In the genomic region with DNA sequence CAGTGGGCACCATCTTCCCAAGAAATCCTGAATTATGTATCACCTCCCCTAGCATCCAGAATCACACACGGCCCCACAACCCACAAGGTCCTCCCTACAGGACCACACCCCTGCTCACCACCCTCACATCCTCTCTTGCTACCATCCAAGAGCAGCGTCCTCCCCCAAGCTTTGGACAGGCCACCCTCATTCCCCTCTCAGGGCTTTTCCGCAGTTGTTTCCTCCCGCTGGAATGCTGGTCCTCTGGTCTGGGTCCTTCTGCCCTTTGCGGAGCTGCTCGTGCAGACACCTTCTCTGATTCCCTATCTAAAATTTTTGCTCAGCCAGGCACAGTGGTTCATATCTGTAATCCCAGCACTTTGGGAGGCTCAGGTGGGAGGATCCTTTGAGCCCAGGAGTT, we compare ENCODE assay signal across 22 cellular contexts. TPM values are rescaled to one million over a fixed set of nuclear protein-coding genes. Genes with fewer than 3 reads are reported as not detected.
DNase-seq lines count a peak whose midpoint lies in the region; ATAC-seq and TF ChIP-seq lines count a peak whose summit lies in the region.
"Had no signal": no experiment of that assay in that cellular context is flagged by ENCODE, and none has a peak within 500 bp of the region (broad histone marks: within the 10 kb centered on the region; RNA-seq: fewer than 3 reads in every experiment).

No MANE protein-coding gene starts in this region.

- no peaks in the 10 kb centered on the region for H3K36me3 Mint-ChIP-seq in natural killer cell treated with Interleukin-12 subunit alpha and Interleukin-12 subunit beta and Interleukin-15 and Interleukin-18, amount 100 ng/mL, for 72 hours
- no peaks in the 10 kb centered on the region for H3K36me3 Mint-ChIP-seq in natural killer cell
- no peaks in the 10 kb centered on the region for H3K36me3 Mint-ChIP-seq in neural progenitor cell
- H3K36me3 Mint-ChIP-seq: activated CD8-positive, alpha-beta memory T cell treated with anti-CD3 and anti-CD28 coated beads, Interleukin-2, amount 10 ng/mL, durations not matched to agents 7 days and 5 days; CD4-positive, CD25-positive, alpha-beta regulatory T cell; immature natural killer cell had no signal

- H3F3A ChIP-seq in neural progenitor cell (ENCODE audit: low read depth), result peaks cover 8% of the 10 kb centered on the region

- H3K4me1 ChIP-seq in neural progenitor cell (peaks cover 13% of the 10 kb centered on the region), upper lobe of right lung (peaks cover 59% of the 10 kb centered on the region), ascending aorta (peaks cover 23 to 63% of the 10 kb centered on the region in 2 donors)

- H3K27me3 Mint-ChIP-seq in natural killer cell treated with Interleukin-12 subunit alpha and Interleukin-12 subunit beta and Interleukin-15 and Interleukin-18, amount 100 ng/mL, for 72 hours, result no peaks in the 10 kb centered on the region
- H3K27me3 Mint-ChIP-seq in natural killer cell (ENCODE audit: low read depth in 2 of 2), result peaks cover 4 to 6% of the 10 kb centered on the region in 2 donors
- peaks cover 14% of the 10 kb centered on the region for H3K27me3 Mint-ChIP-seq in neural progenitor cell (ENCODE audit: insufficient read depth, low read depth)
- H3K27me3 Mint-ChIP-seq: activated CD8-positive, alpha-beta memory T cell treated with anti-CD3 and anti-CD28 coated beads, Interleukin-2, amount 10 ng/mL, durations not matched to agents 7 days and 5 days; activated T-helper 17 cell treated with anti-CD3 and anti-CD28 coated beads, Interleukin-2, amount 50 U/mL, for 72 hours had no signal

- no peak overlapping the region for H3K4me3 ChIP-seq in neural progenitor cell
- H3K4me3 ChIP-seq in upper lobe of right lung, result no peak overlapping the region
- H3K4me3 ChIP-seq in ascending aorta, result no peak overlapping the region
- H3K4me3 ChIP-seq: colonic mucosa, lung, thoracic aorta had no signal

- TF ChIP-seq CTCF in natural killer cell (IDR thresholded peaks at IDR 0.05) (no peak), neural progenitor cell (IDR thresholded peaks at IDR 0.05) (no peak), upper lobe of right lung (IDR thresholded peaks at IDR 0.05) (no peak), ascending aorta (IDR thresholded peaks at IDR 0.05) (no peak)

- H3K9ac ChIP-seq in neural progenitor cell, result no peak overlapping the region

- peak overlapping the region; percentile 25 for H3K4me3 Mint-ChIP-seq in natural killer cell treated with Interleukin-12 subunit alpha and Interleukin-12 subunit beta and Interleukin-15 and Interleukin-18, amount 100 ng/mL, for 72 hours
- no peak overlapping the region for H3K4me3 Mint-ChIP-seq in natural killer cell
- H3K4me3 Mint-ChIP-seq in neural progenitor cell, result no peak overlapping the region
- H3K4me3 Mint-ChIP-seq: activated CD8-positive, alpha-beta memory T cell treated with anti-CD3 and anti-CD28 coated beads, Interleukin-2, amount 10 ng/mL, durations not matched to agents 7 days and 5 days; activated T-helper 17 cell treated with anti-CD3 and anti-CD28 coated beads, Interleukin-2, amount 50 U/mL, for 72 hours; CD4-positive, CD25-positive, alpha-beta regulatory T cell; H9; immature natural killer cell had no signal

- H2AFZ ChIP-seq in neural progenitor cell (replicated peaks), result no peak overlapping the region

- H3K27ac ChIP-seq in epithelial cell of prostate (peak overlapping the region; percentile 89), neural progenitor cell (no peak overlapping the region), upper lobe of right lung (peak overlapping the region; percentile 91), ascending aorta (peak overlapping the region in 1 of 2 donors; percentile 94)
- H3K27ac ChIP-seq: brain microvascular endothelial cell had no signal

- H3K4me2 ChIP-seq in neural progenitor cell, result no peak overlapping the region

- intact Hi-C loops in natural killer cell (cut with micrococcal nuclease) (no loop called here), upper lobe of right lung (cut with DNase I) (loop anchor here (10.0 kb wide), 1 partner anchor 347 kb away; no protein-coding TSS in a partner anchor), ascending aorta (cut with DNase I) (no loop called here)

- ATAC-seq in natural killer cell treated with Interleukin-12 subunit alpha and Interleukin-12 subunit beta and Interleukin-15 and Interleukin-18, amount 100 ng/mL, for 72 hours, result no peak
- ATAC-seq in natural killer cell (no peak), upper lobe of right lung (no peak)
- ATAC-seq: activated CD8-positive, alpha-beta memory T cell treated with anti-CD3 and anti-CD28 coated beads, Interleukin-2, amount 10 ng/mL, durations not matched to agents 7 days and 5 days; activated T-helper 17 cell treated with anti-CD3 and anti-CD28 coated beads, Interleukin-2, amount 50 U/mL, for 72 hours had no signal

- H3K9me3 Mint-ChIP-seq in natural killer cell treated with Interleukin-12 subunit alpha and Interleukin-12 subunit beta and Interleukin-15 and Interleukin-18, amount 100 ng/mL, for 72 hours, result no peaks in the 10 kb centered on the region
- H3K9me3 Mint-ChIP-seq in natural killer cell, result no peaks in the 10 kb centered on the region
- H3K9me3 Mint-ChIP-seq in neural progenitor cell, result no peaks in the 10 kb centered on the region
- H3K9me3 Mint-ChIP-seq: activated T-helper 17 cell treated with anti-CD3 and anti-CD28 coated beads, Interleukin-2, amount 50 U/mL, for 72 hours; CD4-positive, CD25-positive, alpha-beta regulatory T cell; H9; immature natural killer cell had no signal

- H3K9me3 ChIP-seq in neural progenitor cell (ENCODE audit: low read depth), result no peaks in the 10 kb centered on the region
- no peaks in the 10 kb centered on the region for H3K9me3 ChIP-seq in upper lobe of right lung
- H3K9me3 ChIP-seq in ascending aorta, result no peaks in the 10 kb centered on the region
- H3K9me3 ChIP-seq: colonic mucosa, thoracic aorta had no signal

- no peak for DNase-seq in natural killer cell treated with Interleukin-12 subunit alpha and Interleukin-12 subunit beta and Interleukin-15 and Interleukin-18, amount 100 ng/mL, for 72 hours (ENCODE audit: low spot score)
- DNase-seq in natural killer cell (no peak), epithelial cell of prostate (ENCODE audit: low read depth, low spot score) (no peak), neural progenitor cell (ENCODE audit: low spot score) (no peak), upper lobe of right lung (no peak), ascending aorta (ENCODE audit: low spot score in 2 of 2) (no peak), NCI-H1417 (lab: John Stamatoyannopoulos, UW) (no peak), dedifferentiated amniotic fluid mesenchymal stem cell (ENCODE audit: extremely low spot score) (no peak)
- DNase-seq: activated CD4-positive, alpha-beta T cell treated with anti-CD3 and anti-CD28 coated beads for 1 hour; activated CD8-positive, alpha-beta memory T cell treated with anti-CD3 and anti-CD28 coated beads, Interleukin-2, amount 10 ng/mL, durations not matched to agents 7 days and 5 days; brain microvascular endothelial cell; CD4-positive, CD25-positive, alpha-beta regulatory T cell; colonic mucosa; DMS 273 treated with DMSO at 0.1 percent for 48 hours; H9; immature natural killer cell; NCI-H1105 treated with DMSO at 0.1 percent for 48 hours; NCI-H2081; NCI-H446 had no signal

- H3K27me3 ChIP-seq in neural progenitor cell (no peaks in the 10 kb centered on the region), upper lobe of right lung (no peaks in the 10 kb centered on the region), ascending aorta (no peaks in the 10 kb centered on the region)
- H3K27me3 ChIP-seq: brain microvascular endothelial cell, colonic mucosa had no signal

- no peaks in the 10 kb centered on the region for H4K20me1 ChIP-seq in neural progenitor cell (ENCODE audit: low read depth)

- H3K36me3 ChIP-seq in neural progenitor cell (no peaks in the 10 kb centered on the region), upper lobe of right lung (no peaks in the 10 kb centered on the region), ascending aorta (no peaks in the 10 kb centered on the region)
- H3K36me3 ChIP-seq: brain microvascular endothelial cell, colonic mucosa, thoracic aorta had no signal

- no peaks in the 10 kb centered on the region for H3K79me2 ChIP-seq in neural progenitor cell (ENCODE audit: low read depth)

- no peak overlapping the region for H3K27ac Mint-ChIP-seq in natural killer cell treated with Interleukin-12 subunit alpha and Interleukin-12 subunit beta and Interleukin-15 and Interleukin-18, amount 100 ng/mL, for 72 hours
- H3K27ac Mint-ChIP-seq in natural killer cell (no peak overlapping the region), neural progenitor cell (peak overlapping the region; percentile 20)
- H3K27ac Mint-ChIP-seq: activated CD8-positive, alpha-beta memory T cell treated with anti-CD3 and anti-CD28 coated beads, Interleukin-2, amount 10 ng/mL, durations not matched to agents 7 days and 5 days; activated T-helper 17 cell treated with anti-CD3 and anti-CD28 coated beads, Interleukin-2, amount 50 U/mL, for 72 hours; CD4-positive, CD25-positive, alpha-beta regulatory T cell; H9 had no signal

- peaks cover 41 to 48% of the 10 kb centered on the region in 2 donors for H3K4me1 Mint-ChIP-seq in natural killer cell treated with Interleukin-12 subunit alpha and Interleukin-12 subunit beta and Interleukin-15 and Interleukin-18, amount 100 ng/mL, for 72 hours (ENCODE audit: low read depth in 2 of 2)
- peaks cover 11 to 26% of the 10 kb centered on the region in 2 donors for H3K4me1 Mint-ChIP-seq in natural killer cell
- peaks cover 47% of the 10 kb centered on the region for H3K4me1 Mint-ChIP-seq in neural progenitor cell

RNA-seq across cellular contexts. Expression of a gene that starts 56.5 kb away (rescaled TPM):
- 10 to 100 TPM; 85.7 to 89.6 TPM for total RNA-seq in natural killer cell treated with Interleukin-12 subunit alpha and Interleukin-12 subunit beta and Interleukin-15 and Interleukin-18, amount 100 ng/mL, for 72 hours
- total RNA-seq in natural killer cell (10 to 100 TPM; 59.5 to 72.3 (median 60.2) TPM), neural progenitor cell (ENCODE audit: low replicate concordance) (154 and 212 TPM in 2 replicates), upper lobe of right lung (87.4 TPM), ascending aorta (25.3 TPM)
